11 cellular contexts compared by ENCODE assay signal in the genomic region with DNA sequence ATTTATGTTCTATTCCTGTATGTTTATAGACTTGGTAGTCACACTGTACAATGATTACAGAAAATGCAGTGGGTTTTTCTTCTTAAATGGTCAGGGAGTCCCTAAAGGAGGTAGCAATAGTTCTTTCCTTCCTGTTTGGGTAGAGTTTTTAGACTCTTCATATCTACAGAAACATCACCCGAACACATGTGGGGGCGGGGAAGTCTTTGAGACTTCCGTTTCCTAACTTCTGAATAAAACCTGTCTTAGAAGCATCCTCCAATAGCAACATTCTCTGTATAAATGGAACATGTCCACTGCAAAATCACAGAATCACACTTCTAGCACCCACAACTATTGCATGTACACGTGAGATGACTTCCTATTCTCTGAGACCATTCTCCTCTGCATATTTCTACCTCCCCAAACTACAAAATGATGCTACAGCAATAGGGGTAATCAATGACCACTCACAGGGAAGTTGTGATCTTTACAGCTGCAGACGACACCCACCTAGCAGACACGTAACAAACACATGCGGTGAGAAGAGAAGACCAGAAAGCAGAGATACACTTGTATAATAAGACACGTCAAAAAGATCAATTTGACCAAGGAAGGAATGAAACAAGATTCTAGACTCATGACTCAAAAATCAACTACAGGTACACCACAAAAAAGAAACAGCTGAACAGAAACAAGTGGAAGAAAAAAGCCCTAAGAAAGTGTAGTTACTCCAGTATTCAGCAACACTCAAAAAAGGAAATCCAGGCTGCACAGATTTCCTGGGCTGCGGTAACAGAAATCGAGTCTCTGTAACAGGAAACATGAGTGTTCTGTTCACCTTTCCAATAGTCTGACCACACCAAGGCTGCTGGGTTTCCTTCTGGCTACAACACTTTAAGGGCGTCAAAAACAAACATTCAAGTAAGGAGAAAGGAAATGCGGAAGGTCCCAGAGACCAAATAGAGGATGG.
A peak's percentile ranks its signal among the peaks of the same experiment; 100 is the strongest.
DNase-seq lines count a peak whose midpoint lies in the region; ATAC-seq lines count a peak whose summit lies in the region.
"Had no signal": no experiment of that assay in that cellular context is flagged by ENCODE, and none has a peak within 500 bp of the region (broad histone marks: within the 10 kb centered on the region; RNA-seq: fewer than 3 reads in every experiment).

No MANE protein-coding gene starts in this region.

- no peak overlapping the region for H3K27ac ChIP-seq in CD4-positive, alpha-beta memory T cell (ENCODE audit: low read depth, low read length)
- H3K27ac ChIP-seq: psoas muscle, upper lobe of right lung had no signal

- H3K27me3 ChIP-seq in CD4-positive, alpha-beta memory T cell (ENCODE audit: insufficient read depth, low read length) = no peaks in the 10 kb centered on the region
- H3K27me3 ChIP-seq: upper lobe of right lung had no signal

- peak in 4 of 5 donors; percentile 14 to 31 (median 20) for DNase-seq in CD4-positive, alpha-beta memory T cell
- no peak for DNase-seq in activated naive CD8-positive, alpha-beta T cell treated with anti-CD3 and anti-CD28 coated beads, Interleukin-2, amount 10 ng/mL, durations not matched to agents 7 days and 5 days
- no peak for DNase-seq in NCI-H2029 (lab: John Stamatoyannopoulos, UW)
- no peak for DNase-seq in NCI-H524 (lab: John Stamatoyannopoulos, UW)
- DNase-seq in iPS-NIHi7 (ENCODE audit: extremely low spot score) = no peak
- no peak for DNase-seq in T-helper 9 cell
- DNase-seq: DMS 273 treated with DMSO at 0.1 percent for 48 hours, psoas muscle, upper lobe of right lung had no signal

- H3K27ac Mint-ChIP-seq in CD4-positive, alpha-beta memory T cell = peak overlapping the region; percentile 1 to 88 (median 68)
- peak overlapping the region; percentile 87 for H3K27ac Mint-ChIP-seq in activated naive CD8-positive, alpha-beta T cell treated with anti-CD3 and anti-CD28 coated beads, Interleukin-2, amount 10 ng/mL, durations not matched to agents 7 days and 5 days

- ATAC-seq in GM19468 (IDR thresholded peaks at IDR 0.05; ENCODE audit: extremely low read depth, unreplicated experiment) = peak; percentile 61
- peak; percentile 83 for ATAC-seq in HG03354 (IDR thresholded peaks at IDR 0.05; ENCODE audit: poor library complexity, severe bottlenecking, unreplicated experiment)
- ATAC-seq in activated naive CD8-positive, alpha-beta T cell treated with anti-CD3 and anti-CD28 coated beads, Interleukin-2, amount 10 ng/mL, durations not matched to agents 7 days and 5 days (ENCODE audit: low read depth) = peak; percentile 70
- ATAC-seq: psoas muscle, upper lobe of right lung had no signal

- CTCF ChIA-PET in CD4-positive, alpha-beta memory T cell (lab: Charles Lee; ENCODE audit: partially characterized antibody) = interaction anchor here (3.0 kb wide), 1 partner anchor 24 kb away, joined by 14 read pairs; no protein-coding TSS in a partner anchor

- no peaks in the 10 kb centered on the region for H3K9me3 ChIP-seq in CD4-positive, alpha-beta memory T cell (ENCODE audit: control insufficient read depth in 1 of 2, low read length in 2 of 2)
- H3K9me3 ChIP-seq: psoas muscle, upper lobe of right lung had no signal

- no peaks in the 10 kb centered on the region for H3K27me3 Mint-ChIP-seq in CD4-positive, alpha-beta memory T cell
- H3K27me3 Mint-ChIP-seq in activated naive CD8-positive, alpha-beta T cell treated with anti-CD3 and anti-CD28 coated beads, Interleukin-2, amount 10 ng/mL, durations not matched to agents 7 days and 5 days = no peaks in the 10 kb centered on the region

- peak overlapping the region in 1 of 2 donors; percentile 10 for H3K4me3 ChIP-seq in CD4-positive, alpha-beta memory T cell (ENCODE audit: low read length in 2 of 2)
- H3K4me3 ChIP-seq: psoas muscle, upper lobe of right lung had no signal

- POLR2A ChIA-PET in CD4-positive, alpha-beta memory T cell (lab: Charles Lee; ENCODE audit: partially characterized antibody) = no interaction called here
- POLR2A ChIA-PET in activated naive CD8-positive, alpha-beta T cell treated with anti-CD3 and anti-CD28 coated beads, Interleukin-2, amount 10 ng/mL, durations not matched to agents 7 days and 5 days (lab: Charles Lee) = no interaction called here

- H3K4me1 ChIP-seq in CD4-positive, alpha-beta memory T cell (ENCODE audit: insufficient read depth, low read length) = peaks cover 39% of the 10 kb centered on the region
- H3K4me1 ChIP-seq: psoas muscle, upper lobe of right lung had no signal

- intact Hi-C loops in CD4-positive, alpha-beta memory T cell (cut with micrococcal nuclease) = no loop called here

- H3K9me3 Mint-ChIP-seq in CD4-positive, alpha-beta memory T cell = no peaks in the 10 kb centered on the region
- H3K9me3 Mint-ChIP-seq in activated naive CD8-positive, alpha-beta T cell treated with anti-CD3 and anti-CD28 coated beads, Interleukin-2, amount 10 ng/mL, durations not matched to agents 7 days and 5 days = no peaks in the 10 kb centered on the region

- no peaks in the 10 kb centered on the region for H3K36me3 Mint-ChIP-seq in CD4-positive, alpha-beta memory T cell
- peaks cover 17% of the 10 kb centered on the region for H3K36me3 Mint-ChIP-seq in activated naive CD8-positive, alpha-beta T cell treated with anti-CD3 and anti-CD28 coated beads, Interleukin-2, amount 10 ng/mL, durations not matched to agents 7 days and 5 days

- no peaks in the 10 kb centered on the region for H3K36me3 ChIP-seq in CD4-positive, alpha-beta memory T cell (ENCODE audit: insufficient read depth, low read length)

- H3K4me3 Mint-ChIP-seq in CD4-positive, alpha-beta memory T cell = peak overlapping the region; percentile 11 to 76 (median 66)
- peak overlapping the region; percentile 67 for H3K4me3 Mint-ChIP-seq in activated naive CD8-positive, alpha-beta T cell treated with anti-CD3 and anti-CD28 coated beads, Interleukin-2, amount 10 ng/mL, durations not matched to agents 7 days and 5 days

- H3K4me1 Mint-ChIP-seq in CD4-positive, alpha-beta memory T cell = peaks cover 31 to 49% (median 41%) of the 10 kb centered on the region in 4 donors
- peaks cover 45% of the 10 kb centered on the region for H3K4me1 Mint-ChIP-seq in activated naive CD8-positive, alpha-beta T cell treated with anti-CD3 and anti-CD28 coated beads, Interleukin-2, amount 10 ng/mL, durations not matched to agents 7 days and 5 days

Comparison
In these comparisons a context has a peak if more than half of its experiments do, and no peak if none do; other contexts are left out.
1. DNase-seq: peak in CD4-positive, alpha-beta memory T cell (4 of 5); none in activated naive CD8-positive, alpha-beta T cell treated with anti-CD3 and anti-CD28 coated beads, Interleukin-2, amount 10 ng/mL, durations not matched to agents 7 days and 5 days (single experiment), NCI-H2029 (single experiment), NCI-H524 (0 of 2), iPS-NIHi7 (single experiment) and T-helper 9 cell (single experiment).
2. Peak in every context shown above with its lines, with median percentiles within 50 percentile points of each other: ATAC-seq.